In genomic region chr9:14356376-14356775, GRCh38 we compare ENCODE assay signal across 16 cellular contexts. TPM values are rescaled to one million over a fixed set of nuclear protein-coding genes. Genes with fewer than 3 reads are reported as not detected.
"Had no signal": no experiment of that assay in that cellular context is flagged by ENCODE, and none has a peak within 500 bp of the region (broad histone marks: within the 10 kb centered on the region; RNA-seq: fewer than 3 reads in every experiment).

No MANE protein-coding gene starts in this region.

- H3K4me3 ChIP-seq: ovary, thyroid gland, vagina had no signal

- H3K9me3 ChIP-seq: ovary, thyroid gland, vagina had no signal

- H3K36me3 ChIP-seq: ovary, thyroid gland, vagina had no signal

- H3K27me3 ChIP-seq: ovary, thyroid gland, vagina had no signal

- H3K4me3 Mint-ChIP-seq: activated B cell treated with CpG ODN at 0.5 μM for 24 hours; activated CD4-positive, alpha-beta T cell treated with anti-CD3 and anti-CD28 coated beads, Interleukin-2, amount 10 ng/mL, durations not matched to agents 24 days and 14 days; activated T-helper 1 cell treated with anti-CD3 and anti-CD28 coated beads, Interleukin-12 subunit alpha, Interleukin-12 subunit beta, Interleukin-2, Interleukin-4 antibody, amounts not matched to agents 30 ng/mL and 10 ng/mL and 1 ng/mL, durations not matched to agents 14 hours and 24 hours and 36 hours; stimulated activated effector memory CD8-positive, alpha-beta T cell treated with anti-CD3 and anti-CD28 coated beads, Interleukin-12 subunit alpha, Interleukin-12 subunit beta, amount 100 ng/mL, for 72 hours had no signal

- ATAC-seq: stimulated activated effector memory CD8-positive, alpha-beta T cell treated with anti-CD3 and anti-CD28 coated beads, Interleukin-12 subunit alpha, Interleukin-12 subunit beta, amount 100 ng/mL, for 72 hours had no signal

- H3K4me1 Mint-ChIP-seq: activated B cell treated with CpG ODN at 0.5 μM for 24 hours had no signal

- H3K9me3 Mint-ChIP-seq: activated B cell treated with CpG ODN at 0.5 μM for 24 hours; activated CD4-positive, alpha-beta T cell treated with anti-CD3 and anti-CD28 coated beads, Interleukin-2, amount 10 ng/mL, durations not matched to agents 24 days and 14 days; activated T-helper 1 cell treated with anti-CD3 and anti-CD28 coated beads, Interleukin-12 subunit alpha, Interleukin-12 subunit beta, Interleukin-2, Interleukin-4 antibody, amounts not matched to agents 30 ng/mL and 10 ng/mL and 1 ng/mL, durations not matched to agents 14 hours and 24 hours and 36 hours; stimulated activated effector memory CD8-positive, alpha-beta T cell treated with anti-CD3 and anti-CD28 coated beads, Interleukin-12 subunit alpha, Interleukin-12 subunit beta, amount 100 ng/mL, for 72 hours had no signal

- DNase-seq: activated B cell treated with CpG ODN at 0.5 μM for 24 hours; activated CD4-positive, alpha-beta T cell treated with anti-CD3 and anti-CD28 coated beads, Interleukin-2, amount 10 ng/mL, durations not matched to agents 24 days and 14 days; activated CD8-positive, alpha-beta memory T cell treated with anti-CD3 and anti-CD28 coated beads for 24 hours; activated naive CD4-positive, alpha-beta T cell; anterior cingulate cortex; erythroblast; kidney glomerular epithelial cell; mesenchymal stem cell; ovary; stimulated activated CD4-positive, alpha-beta T cell treated with anti-CD3 and anti-CD28 coated beads, Interleukin-12 subunit alpha, Interleukin-12 subunit beta, amount 100 ng/mL, for 4 hours; stimulated activated CD4-positive, alpha-beta T cell treated with anti-CD3 and anti-CD28 coated beads, Interleukin-2, amount 100 ng/mL, for 24 hours; thyroid gland had no signal

- H3K27ac ChIP-seq: ovary, thyroid gland, vagina had no signal

- H3K36me3 Mint-ChIP-seq: stimulated activated effector memory CD8-positive, alpha-beta T cell treated with anti-CD3 and anti-CD28 coated beads, Interleukin-12 subunit alpha, Interleukin-12 subunit beta, amount 100 ng/mL, for 72 hours had no signal

- H3K27ac Mint-ChIP-seq: activated B cell treated with CpG ODN at 0.5 μM for 24 hours; activated CD4-positive, alpha-beta T cell treated with anti-CD3 and anti-CD28 coated beads, Interleukin-2, amount 10 ng/mL, durations not matched to agents 24 days and 14 days; activated T-helper 1 cell treated with anti-CD3 and anti-CD28 coated beads, Interleukin-12 subunit alpha, Interleukin-12 subunit beta, Interleukin-2, Interleukin-4 antibody, amounts not matched to agents 30 ng/mL and 10 ng/mL and 1 ng/mL, durations not matched to agents 14 hours and 24 hours and 36 hours; stimulated activated effector memory CD8-positive, alpha-beta T cell treated with anti-CD3 and anti-CD28 coated beads, Interleukin-12 subunit alpha, Interleukin-12 subunit beta, amount 100 ng/mL, for 72 hours had no signal

RNA-seq across cellular contexts. Expression of gene NFIB, which starts 42.4 kb away (rescaled TPM):
- total RNA-seq: activated B cell treated with CpG ODN at 0.5 μM for 24 hours; activated CD4-positive, alpha-beta T cell treated with anti-CD3 and anti-CD28 coated beads, Interleukin-2, amount 10 ng/mL, durations not matched to agents 24 days and 14 days; activated T-helper 1 cell treated with anti-CD3 and anti-CD28 coated beads, Interleukin-12 subunit alpha, Interleukin-12 subunit beta, Interleukin-2, Interleukin-4 antibody, amounts not matched to agents 30 ng/mL and 10 ng/mL and 1 ng/mL, durations not matched to agents 14 hours and 24 hours and 36 hours; T-helper 2 cell treated with Interferon-gamma antibody and Interleukin-4, amounts not matched to agents 100 ng/mL and 5 ng/mL, for 36 hours had no signal
